Comparison of ENCODE assay signal across 8 cellular contexts in the genomic region with DNA sequence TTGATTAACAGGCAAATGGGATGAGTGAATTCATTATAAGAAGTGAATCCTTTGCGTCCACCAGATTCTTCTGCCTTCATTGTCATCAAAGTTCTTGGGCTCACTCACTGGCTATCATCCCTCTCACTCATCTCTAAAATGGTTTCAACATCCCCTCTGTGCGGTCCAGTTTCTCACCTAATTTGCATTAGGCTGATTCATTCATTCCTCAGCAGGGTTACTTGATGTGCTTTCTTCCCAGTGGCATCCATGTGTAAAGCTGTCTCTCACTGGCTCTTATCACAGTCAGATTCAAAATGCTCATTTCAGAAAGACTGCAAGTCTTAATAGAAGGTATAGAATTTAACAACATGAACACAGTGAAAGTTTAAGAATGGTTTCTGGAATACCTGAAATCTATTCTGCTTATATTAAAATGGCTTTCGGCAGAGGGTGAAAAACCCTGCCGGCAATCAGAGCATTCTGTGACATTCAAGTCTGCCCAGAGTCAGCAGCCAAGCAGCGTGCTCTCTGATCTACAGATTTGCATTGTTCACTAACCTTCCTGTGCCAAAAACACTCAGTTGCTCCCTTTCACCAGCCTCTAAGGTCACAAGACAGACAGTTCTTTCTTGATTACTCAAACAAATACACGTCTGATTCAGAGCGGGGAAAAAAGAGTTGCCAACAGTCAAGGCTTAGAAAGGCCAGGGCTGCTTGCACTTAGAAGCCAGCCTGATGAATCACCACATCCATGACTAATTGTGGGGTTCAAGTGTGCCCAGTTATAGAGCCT.
DNase-seq lines count a peak whose midpoint lies in the region; ATAC-seq and TF ChIP-seq lines count a peak whose summit lies in the region.

No MANE protein-coding gene starts in this region.

- H3F3A ChIP-seq in PC-3 (ENCODE audit: low read length, unreplicated experiment), result peaks cover 12% of the 10 kb centered on the region

- intact Hi-C loops in PC-3 (cut with micrococcal nuclease), result loop anchor here (1.0 to 2.0 kb wide), 5 partner anchors 24 to 271 kb away; no protein-coding TSS in a partner anchor
- intact Hi-C loops in aorta (cut with DNase I), result loop anchor here (5.0 kb wide), 2 partner anchors 35 to 40 kb away; no protein-coding TSS in a partner anchor

- H3K4me1 ChIP-seq in PC-3 (ENCODE audit: insufficient read depth, low read length) (peaks cover 25% of the 10 kb centered on the region), aorta (ENCODE audit: control insufficient read depth in 1 of 2, insufficient read depth in 2 of 2, low read length in 2 of 2) (peaks cover 0 to 2% of the 10 kb centered on the region in 2 donors)

- POLR2A ChIA-PET in PC-3 (lab: Charles Lee; ENCODE audit: unreplicated experiment), result no interaction called here

- no peaks in the 10 kb centered on the region for H3K9me2 ChIP-seq in PC-3 (replicated peaks; ENCODE audit: low read length)

- H3K27me3 ChIP-seq in PC-3 (ENCODE audit: low read length) (no peaks in the 10 kb centered on the region), aorta (ENCODE audit: control insufficient read depth in 1 of 2, insufficient read depth in 2 of 2, low read length in 1 of 2) (no peaks in the 10 kb centered on the region)

- no peaks in the 10 kb centered on the region for H3K36me3 ChIP-seq in PC-3 (ENCODE audit: low read depth, low read length)
- no peaks in the 10 kb centered on the region for H3K36me3 ChIP-seq in aorta (ENCODE audit: control insufficient read depth in 1 of 2, insufficient read depth in 2 of 2, low read length in 1 of 2)

- WGBS in aorta, 2 donors, result 18 to 24% methylated on average over 7 of the region's 7 CpGs

- TF ChIP-seq CTCF in PC-3 (conservative IDR thresholded peaks at IDR 0.05; ENCODE audit: low read depth, low read length), result no peak

- no peaks in the 10 kb centered on the region for H3K9me3 ChIP-seq in PC-3 (ENCODE audit: low read length)
- peaks cover 1% of the 10 kb centered on the region for H3K9me3 ChIP-seq in aorta (ENCODE audit: control insufficient read depth, low read length)

- H4K20me1 ChIP-seq in PC-3 (ENCODE audit: low read length), result no peaks in the 10 kb centered on the region

- H3K27ac ChIP-seq in PC-3 (ENCODE audit: low read length) (peak overlapping the region; percentile 87), epithelial cell of prostate (peak overlapping the region; percentile 94), aorta (ENCODE audit: low read depth in 1 of 2, low read length in 2 of 2) (peak overlapping the region in 1 of 2 donors; percentile 68)

- H3K4me2 ChIP-seq in PC-3 (ENCODE audit: low read length), result peak overlapping the region; percentile 71

- peak overlapping the region; percentile 23 for H3K9ac ChIP-seq in PC-3 (ENCODE audit: low read length)

- ATAC-seq in GM18867 (IDR thresholded peaks at IDR 0.05; ENCODE audit: unreplicated experiment) (peak; percentile 90), HG02588 (IDR thresholded peaks at IDR 0.05; ENCODE audit: unreplicated experiment) (peak; percentile 87), PC-3 (peak; percentile 93), aorta (ENCODE audit: low FRiP score) (peak; percentile 92)

- peak overlapping the region; percentile 29 for H3K4me3 ChIP-seq in PC-3 (ENCODE audit: low read length)
- peak overlapping the region in 1 of 2 donors; percentile 15 for H3K4me3 ChIP-seq in aorta (ENCODE audit: low read length in 2 of 2)

- no peaks in the 10 kb centered on the region for H3K79me2 ChIP-seq in PC-3 (ENCODE audit: low read length)

- DNase-seq in PC-3 (peak; percentile 98), epithelial cell of prostate (ENCODE audit: low read depth, low spot score) (peak; percentile 99), non-pigmented ciliary epithelial cell (ENCODE audit: low read depth) (peak; percentile 99), aorta (peak; percentile 55 to 76), NCI-H345 (lab: John Stamatoyannopoulos, UW) (no peak)
- DNase-seq in activated effector memory CD4-positive, alpha-beta T cell treated with Interleukin-2 at 50 U/mL for 16 hours, result no peak

- H2AFZ ChIP-seq in PC-3 (ENCODE audit: low read length), result peak overlapping the region; percentile 51

- TSS peak; percentile 87 for BruUV-seq in PC-3 (replicated peaks; lab: Mats Ljungman, UMichigan)

- CTCF ChIA-PET in PC-3 (lab: Charles Lee), result no interaction called here

Comparison
In these comparisons a context has a peak if more than half of its experiments do, and no peak if none do; other contexts are left out.
1. DNase-seq: peak in PC-3 (single experiment), epithelial cell of prostate (single experiment), non-pigmented ciliary epithelial cell (single experiment) and aorta (2 of 2); none in NCI-H345 (single experiment) and activated effector memory CD4-positive, alpha-beta T cell treated with Interleukin-2 at 50 U/mL for 16 hours (single experiment).
2. Peak in every context shown above with its lines, with median percentiles within 50 percentile points of each other: ATAC-seq.